Comparison of ENCODE assay signal across 9 cellular contexts in genomic region chr9:35673132-35673997, GRCh38. TPM values are rescaled to one million over a fixed set of nuclear protein-coding genes. Genes with fewer than 3 reads are reported as not detected.
A peak's percentile ranks its signal among the peaks of the same experiment; 100 is the strongest.
DNase-seq lines count a peak whose midpoint lies in the region; ATAC-seq and TF ChIP-seq lines count a peak whose summit lies in the region.
"Had no signal": no experiment of that assay in that cellular context is flagged by ENCODE, and none has a peak within 500 bp of the region (broad histone marks: within the 10 kb centered on the region; RNA-seq: fewer than 3 reads in every experiment).

Gene CA9, plus strand, starts transcription at chr9:35673928. Its CDS starts 32 bp downstream, at chr9:35673960.

- H3K4me1 Mint-ChIP-seq in endothelial cell (ENCODE audit: unreplicated experiment) = peaks cover 13% of the 10 kb centered on the region

- DNase-seq in DMS53 treated with DMSO at 0.1 percent for 48 hours (lab: John Stamatoyannopoulos, UW; ENCODE audit: unreplicated experiment) (peak; percentile 13), NCI-H226 (peak; percentile 56), endothelial cell (ENCODE audit: low spot score) (no peak), omental fat pad (ENCODE audit: low spot score) (no peak), AG20443 (ENCODE audit: low spot score) (no peak)
- DNase-seq in stimulated activated CD4-positive, alpha-beta T cell treated with anti-CD3 and anti-CD28 coated beads, Interleukin-12 subunit alpha, Interleukin-12 subunit beta, amount 100 ng/mL, for 4 hours = no peak
- DNase-seq: KBM-7 had no signal

- H3K27ac Mint-ChIP-seq in endothelial cell (ENCODE audit: unreplicated experiment) = no peak within 1 kb of the TSS

- peak within 1 kb of the TSS; percentile 29 for H3K4me3 Mint-ChIP-seq in endothelial cell (ENCODE audit: unreplicated experiment)

- peak; percentile 84 for ATAC-seq in omental fat pad (ENCODE audit: low FRiP score)
- no peak for ATAC-seq in GM18858 (IDR thresholded peaks at IDR 0.05; ENCODE audit: unreplicated experiment)
- no peak for ATAC-seq in HG02981 (IDR thresholded peaks at IDR 0.05; ENCODE audit: unreplicated experiment)

- no peaks in the 10 kb centered on the region for H3K9me3 Mint-ChIP-seq in endothelial cell (ENCODE audit: unreplicated experiment)

- TF ChIP-seq CTCF in endothelial cell (IDR thresholded peaks at IDR 0.05; ENCODE audit: unreplicated experiment) (no peak), omental fat pad (IDR thresholded peaks at IDR 0.05) (no peak)

- no peaks in the 10 kb centered on the region for H3K36me3 Mint-ChIP-seq in endothelial cell (ENCODE audit: low read depth, unreplicated experiment)

- peaks cover 11% of the 10 kb centered on the region for H3K27me3 Mint-ChIP-seq in endothelial cell (ENCODE audit: unreplicated experiment)

RNA-seq across cellular contexts. Expression of gene CA9, which starts in this region (rescaled TPM):
- total RNA-seq in endothelial cell (ENCODE audit: unreplicated experiment) (1.5 TPM), omental fat pad (10 to 100 TPM in 1 of 4 donors, 1 to 10 TPM in 1, under 1 TPM in 1, not detected in 1; 0.82 to 35.4 (median 2.0) TPM)

Comparison
In these comparisons a context has a peak if more than half of its experiments do, and no peak if none do; other contexts are left out.
1. DNase-seq: peak in DMS53 treated with DMSO at 0.1 percent for 48 hours (single experiment) and NCI-H226 (single experiment); none in endothelial cell (single experiment), omental fat pad (single experiment), AG20443 (single experiment) and stimulated activated CD4-positive, alpha-beta T cell treated with anti-CD3 and anti-CD28 coated beads, Interleukin-12 subunit alpha, Interleukin-12 subunit beta, amount 100 ng/mL, for 4 hours (single experiment).